In genomic region chr3:193970131-193970772, GRCh38 we compare ENCODE assay signal across 8 cellular contexts.
DNase-seq lines count a peak whose midpoint lies in the region; ATAC-seq, FAIRE-seq and TF ChIP-seq lines count a peak whose summit lies in the region.
"Not testable (repeated sequence)": the region's sequence is repeated elsewhere in the genome, so short reads cannot be mapped to it uniquely, and the experiment has no call there.

No MANE protein-coding gene starts in this region.

- H3K36me3 Mint-ChIP-seq in brain; osteocyte (ENCODE audit: unreplicated experiment): not testable (repeated sequence)

- DNase-seq in AG09319 (ENCODE audit: extremely low read depth, low read depth); right atrium auricular region (ENCODE audit: low spot score); osteocyte (ENCODE audit: extremely low spot score, unreplicated experiment): not testable (repeated sequence)
- DNase-seq in GM12892 (ENCODE audit: insufficient read length), result peak; percentile 25
- DNase-seq in HK-2 (ENCODE audit: unreplicated experiment), result peak; percentile 21
- peak; percentile 39 for DNase-seq in NCI-H2196 treated with DMSO at 0.1 percent for 48 hours (lab: John Stamatoyannopoulos, UW; ENCODE audit: unreplicated experiment)

- peak; percentile 93 for ATAC-seq in SK-N-SH treated with all-trans-retinoic acid at 6 μM for 48 hours

- not testable (repeated sequence) for H3K4me3 Mint-ChIP-seq in brain; osteocyte (ENCODE audit: unreplicated experiment)

- not testable (repeated sequence) for H3K4me3 ChIP-seq in right atrium auricular region

- H3K27ac ChIP-seq in right atrium auricular region, result not testable (repeated sequence)

- H3K4me1 Mint-ChIP-seq in brain, result peaks cover 54% of the 10 kb centered on the region
- H3K4me1 Mint-ChIP-seq in osteocyte (ENCODE audit: unreplicated experiment), result peaks cover 48% of the 10 kb centered on the region

- not testable (repeated sequence) for FAIRE-seq in GM12892 (lab: Jason Lieb, UNC)

- H3K27me3 Mint-ChIP-seq in brain (peaks cover 12% of the 10 kb centered on the region), osteocyte (ENCODE audit: unreplicated experiment) (peaks cover 31% of the 10 kb centered on the region)

- H3K9me3 ChIP-seq in right atrium auricular region, result not testable (repeated sequence)

- not testable (repeated sequence) for H3K36me3 ChIP-seq in right atrium auricular region

- not testable (repeated sequence) for H3K9me3 Mint-ChIP-seq in brain; osteocyte (ENCODE audit: unreplicated experiment)

- H3K4me1 ChIP-seq in right atrium auricular region, result not testable (repeated sequence)

- not testable (repeated sequence) for TF ChIP-seq POLR2A in GM12892 (IDR thresholded peaks at IDR 0.05; ENCODE audit: low read depth, low read length)

- peak overlapping the region in 2 of 5 experiments; percentile 57 to 69 for H3K27ac Mint-ChIP-seq in brain
- H3K27ac Mint-ChIP-seq in osteocyte (ENCODE audit: unreplicated experiment), result not testable (repeated sequence)

- peak; percentile 49 for TF ChIP-seq CTCF in AG09319 (IDR thresholded peaks at IDR 0.05; ENCODE audit: low read depth, low read length)
- TF ChIP-seq CTCF in brain (conservative IDR thresholded peaks at IDR 0.05), result peak; percentile 27 to 61
- peak; percentile 45 to 50 for TF ChIP-seq CTCF in right atrium auricular region (IDR thresholded peaks at IDR 0.05)
- TF ChIP-seq CTCF in osteocyte (IDR thresholded peaks at IDR 0.05), result peak; percentile 53

- not testable (repeated sequence) for H3K27me3 ChIP-seq in right atrium auricular region
